ENCODE assay signal across 9 cellular contexts in the genomic region with DNA sequence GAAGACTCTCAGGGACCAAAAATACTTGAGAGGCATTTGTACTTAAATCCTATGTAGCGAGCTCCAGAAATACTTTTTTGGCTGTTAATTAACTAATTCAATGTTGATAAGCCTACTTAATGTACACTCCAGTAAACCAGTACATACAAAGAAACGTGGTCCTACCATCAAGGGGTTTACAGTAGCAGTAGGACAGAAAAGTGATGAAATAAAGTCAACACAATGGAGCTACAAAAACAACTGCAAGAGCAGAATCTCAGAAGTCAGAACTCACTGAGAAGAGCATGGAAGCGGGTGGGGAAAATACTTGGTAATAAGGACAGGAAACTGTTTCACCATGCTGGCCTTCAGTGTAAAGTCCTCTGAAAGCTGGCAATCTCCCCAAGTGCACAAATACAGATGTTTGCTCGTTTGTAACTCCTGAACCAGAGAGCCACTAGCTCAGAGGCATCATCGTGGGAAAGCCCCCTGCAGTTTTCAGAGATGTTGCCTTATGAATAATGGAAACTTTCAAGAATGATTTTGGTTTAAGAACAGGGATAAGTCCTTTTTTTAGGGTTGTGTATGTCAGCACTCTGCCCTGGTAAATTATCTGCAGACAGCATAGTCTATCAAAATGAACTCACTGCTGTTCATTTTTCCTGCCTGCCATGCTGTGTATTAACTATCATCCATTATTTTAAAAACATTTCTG.
DNase-seq lines count a peak whose midpoint lies in the region; ATAC-seq and TF ChIP-seq lines count a peak whose summit lies in the region.
"Had no signal": no experiment of that assay in that cellular context is flagged by ENCODE, and none has a peak within 500 bp of the region (broad histone marks: within the 10 kb centered on the region; RNA-seq: fewer than 3 reads in every experiment).

No MANE protein-coding gene starts in this region.

- H3F3A ChIP-seq in smooth muscle cell (ENCODE audit: low read depth) = no peaks in the 10 kb centered on the region

- WGBS in smooth muscle cell (ENCODE audit: low lambda C conversion rate) = 50% methylated on average over 5 of the region's 5 CpGs

- DNase-seq in smooth muscle cell (lab: John Stamatoyannopoulos, UW; ENCODE audit: unreplicated experiment) (no peak), NCI-H526 (lab: John Stamatoyannopoulos, UW) (no peak), NCI-H2029 (lab: John Stamatoyannopoulos, UW) (no peak), erythroblast (lab: John Stamatoyannopoulos, UW) (no peak)
- DNase-seq: stimulated activated CD4-positive, alpha-beta T cell treated with anti-CD3 and anti-CD28 coated beads, Interleukin-4, amount 100 ng/mL, for 4 hours had no signal

- no peak for TF ChIP-seq CTCF in smooth muscle cell (IDR thresholded peaks at IDR 0.05; ENCODE audit: borderline replicate concordance, insufficient read depth, poor library complexity, severe bottlenecking)

- peaks cover 10% of the 10 kb centered on the region for H3K27me3 ChIP-seq in smooth muscle cell (ENCODE audit: low read depth)
- H3K27me3 ChIP-seq: cardiac muscle cell had no signal

- peak overlapping the region; percentile 67 for H3K4me2 ChIP-seq in smooth muscle cell

- H3K4me3 ChIP-seq in smooth muscle cell = no peak overlapping the region
- H3K4me3 ChIP-seq: cardiac muscle cell had no signal

- no peak overlapping the region for H3K27ac ChIP-seq in smooth muscle cell (ENCODE audit: low read depth)
- H3K27ac ChIP-seq: cardiac muscle cell had no signal

- no peaks in the 10 kb centered on the region for H3K9me3 ChIP-seq in smooth muscle cell (replicated peaks; ENCODE audit: low read depth)

- H3K4me1 ChIP-seq in smooth muscle cell (ENCODE audit: low read depth) = peaks cover 25% of the 10 kb centered on the region

- no peaks in the 10 kb centered on the region for H3K79me2 ChIP-seq in smooth muscle cell (ENCODE audit: low read depth)

- peak; percentile 62 for ATAC-seq in GM19043 (IDR thresholded peaks at IDR 0.05; ENCODE audit: low read depth, unreplicated experiment)
- ATAC-seq in HG02588 (IDR thresholded peaks at IDR 0.05; ENCODE audit: unreplicated experiment) = peak; percentile 74
- ATAC-seq in HG03469 (IDR thresholded peaks at IDR 0.05; ENCODE audit: unreplicated experiment) = peak; percentile 55

- no peaks in the 10 kb centered on the region for H3K36me3 ChIP-seq in smooth muscle cell (ENCODE audit: low read depth)
- H3K36me3 ChIP-seq: cardiac muscle cell had no signal

- no peak for TF ChIP-seq POLR2A in erythroblast (IDR thresholded peaks at IDR 0.05; ENCODE audit: low read length)

- no peak overlapping the region for H2AFZ ChIP-seq in smooth muscle cell (ENCODE audit: low read depth)

- no peak overlapping the region for H3K9ac ChIP-seq in smooth muscle cell (ENCODE audit: low read depth)

- no peaks in the 10 kb centered on the region for H4K20me1 ChIP-seq in smooth muscle cell (ENCODE audit: low read depth)
